In genomic region chr6:158939255-158940170, GRCh38 we compare ENCODE assay signal across 9 cellular contexts.
A peak's percentile ranks its signal among the peaks of the same experiment; 100 is the strongest.
DNase-seq lines count a peak whose midpoint lies in the region; ATAC-seq and TF ChIP-seq lines count a peak whose summit lies in the region.
"Had no signal": no experiment of that assay in that cellular context is flagged by ENCODE, and none has a peak within 500 bp of the region (broad histone marks: within the 10 kb centered on the region; RNA-seq: fewer than 3 reads in every experiment).

No MANE protein-coding gene starts in this region.

- 12 to 24% (median 22%) methylated on average over 27 to 37 of the region's 37 CpGs for WGBS in stomach, 5 donors

- intact Hi-C loops in stomach (cut with DNase I; ENCODE audit: low total_unique reads) = no loop called here

- peaks cover 0 to 7% (median 0%) of the 10 kb centered on the region in 4 donors for H3K9me3 ChIP-seq in stomach

- no peaks in the 10 kb centered on the region for H3K36me3 ChIP-seq in stomach

- peaks cover 0 to 16% (median 8%) of the 10 kb centered on the region in 4 donors for H3K4me1 ChIP-seq in stomach

- TF ChIP-seq EP300 in stomach (IDR thresholded peaks at IDR 0.05) = no peak

- H3K27ac Mint-ChIP-seq in activated T-cell treated with anti-CD3 and anti-CD28 coated beads, Interleukin-2, amount 50 U/mL, for 24 hours = no peak overlapping the region

- H3K36me3 Mint-ChIP-seq in activated T-cell treated with anti-CD3 and anti-CD28 coated beads, Interleukin-2, amount 50 U/mL, for 24 hours (ENCODE audit: low read depth) = no peaks in the 10 kb centered on the region

- H3K4me3 Mint-ChIP-seq in activated T-cell treated with anti-CD3 and anti-CD28 coated beads, Interleukin-2, amount 50 U/mL, for 24 hours = peak overlapping the region; percentile 48

- no peak for TF ChIP-seq POLR2A in stomach (IDR thresholded peaks at IDR 0.05)

- no peak for TF ChIP-seq CTCF in stomach (IDR thresholded peaks at IDR 0.05)

- ATAC-seq in HG02763 (IDR thresholded peaks at IDR 0.05; ENCODE audit: unreplicated experiment) = no peak

- H3K9me3 Mint-ChIP-seq in activated T-cell treated with anti-CD3 and anti-CD28 coated beads, Interleukin-2, amount 50 U/mL, for 24 hours = peaks cover 3% of the 10 kb centered on the region

- H3K27me3 Mint-ChIP-seq in activated T-cell treated with anti-CD3 and anti-CD28 coated beads, Interleukin-2, amount 50 U/mL, for 24 hours = peaks cover 12% of the 10 kb centered on the region

- H3K4me1 Mint-ChIP-seq in activated T-cell treated with anti-CD3 and anti-CD28 coated beads, Interleukin-2, amount 50 U/mL, for 24 hours (ENCODE audit: low read depth) = peaks cover 13% of the 10 kb centered on the region

- H3K27me3 ChIP-seq in stomach = no peaks in the 10 kb centered on the region

- H3K27ac ChIP-seq in stomach = peak overlapping the region in 2 of 5 donors; percentile 33 to 46
- H3K27ac ChIP-seq: C4-2B had no signal

- DNase-seq in activated CD4-positive, alpha-beta T cell treated with anti-CD3 and anti-CD28 coated beads for 48 hours = peak; percentile 7
- no peak for DNase-seq in activated CD4-positive, alpha-beta T cell treated with anti-CD3 and anti-CD28 coated beads for 1 hour
- DNase-seq in activated T-cell treated with anti-CD3 and anti-CD28 coated beads, Interleukin-2, amount 50 U/mL, for 24 hours = peak; percentile 42
- DNase-seq in islet precursor cell (peak; percentile 81), stomach (no peak), kidney glomerular epithelial cell (lab: John Stamatoyannopoulos, UW) (no peak), NK-92 (lab: John Stamatoyannopoulos, UW; ENCODE audit: unreplicated experiment) (no peak)

- peak overlapping the region; percentile 30 to 42 (median 40) for H3K4me3 ChIP-seq in stomach

Comparison
In these comparisons a context has a peak if more than half of its experiments do, and no peak if none do; other contexts are left out.
1. DNase-seq: peak in activated CD4-positive, alpha-beta T cell treated with anti-CD3 and anti-CD28 coated beads for 48 hours (single experiment), activated T-cell treated with anti-CD3 and anti-CD28 coated beads, Interleukin-2, amount 50 U/mL, for 24 hours (single experiment) and islet precursor cell (single experiment); none in activated CD4-positive, alpha-beta T cell treated with anti-CD3 and anti-CD28 coated beads for 1 hour (single experiment), stomach (single experiment), kidney glomerular epithelial cell (single experiment) and NK-92 (single experiment).